Comparison of ENCODE assay signal across 8 cellular contexts in the genomic region with DNA sequence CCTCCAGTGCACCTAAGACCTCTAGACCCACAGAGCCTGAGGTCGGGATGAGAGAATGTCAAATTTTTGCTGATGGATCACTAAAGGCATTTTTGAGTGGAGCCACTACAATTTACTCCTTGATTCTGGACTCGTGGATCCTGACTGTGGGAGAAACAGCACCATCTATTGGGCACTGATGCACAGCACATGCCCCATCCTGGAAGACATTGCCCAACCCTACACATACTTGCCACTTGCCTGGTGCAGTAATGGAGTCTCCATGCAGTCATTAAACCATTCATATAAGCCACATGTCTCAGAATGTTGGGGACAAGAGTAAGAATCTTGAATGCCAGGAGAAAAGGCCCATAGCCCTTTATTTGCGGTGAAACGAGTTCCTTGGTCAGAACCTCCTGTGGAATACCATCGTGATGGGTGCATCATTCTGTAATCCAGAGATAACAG.
DNase-seq lines count a peak whose midpoint lies in the region; ATAC-seq and TF ChIP-seq lines count a peak whose summit lies in the region.

No MANE protein-coding gene starts in this region.

- no peaks in the 10 kb centered on the region for H3K9me3 Mint-ChIP-seq in activated T-cell treated with anti-CD3 and anti-CD28 coated beads, Interleukin-2, amount 50 U/mL, for 72 hours

- H3K36me3 ChIP-seq in psoas muscle (ENCODE audit: insufficient read depth in 1 of 2, low read depth in 1 of 2) = no peaks in the 10 kb centered on the region

- intact Hi-C loops in head of caudate nucleus (cut with DNase I) = no loop called here
- intact Hi-C loops in psoas muscle (cut with DNase I) = no loop called here

- H3K4me1 Mint-ChIP-seq in activated T-cell treated with anti-CD3 and anti-CD28 coated beads, Interleukin-2, amount 50 U/mL, for 72 hours (ENCODE audit: low read depth) = peaks cover 9% of the 10 kb centered on the region

- no peaks in the 10 kb centered on the region for H3K9me3 ChIP-seq in psoas muscle

- no peaks in the 10 kb centered on the region for H3K4me1 ChIP-seq in psoas muscle

- H3K4me3 Mint-ChIP-seq in activated T-cell treated with anti-CD3 and anti-CD28 coated beads, Interleukin-2, amount 50 U/mL, for 72 hours = no peak overlapping the region

- no peak overlapping the region for H3K27ac ChIP-seq in psoas muscle

- no peaks in the 10 kb centered on the region for H3K27me3 Mint-ChIP-seq in activated T-cell treated with anti-CD3 and anti-CD28 coated beads, Interleukin-2, amount 50 U/mL, for 72 hours (ENCODE audit: low read depth)

- H3K27ac Mint-ChIP-seq in activated T-cell treated with anti-CD3 and anti-CD28 coated beads, Interleukin-2, amount 50 U/mL, for 72 hours = no peak overlapping the region

- WGBS in psoas muscle, 3 donors = 51 to 59% (median 57%) methylated on average over 5 of the region's 5 CpGs

- H3K27me3 ChIP-seq in psoas muscle (ENCODE audit: insufficient read depth in 3 of 3, low read length in 2 of 3) = peaks cover 0 to 20% (median 0%) of the 10 kb centered on the region in 3 donors

- DNase-seq in A172 (ENCODE audit: low spot score) (peak; percentile 34), ELR (ENCODE audit: low read depth) (peak; percentile 44), NCI-H1694 treated with DMSO at 0.1 percent for 48 hours (lab: John Stamatoyannopoulos, UW) (peak; percentile 35), head of caudate nucleus (peak in 40 of 42 donors; percentile 10 to 82 (median 60)), psoas muscle (peak in 1 of 2 donors; percentile 24)
- peak; percentile 18 for DNase-seq in activated T-cell treated with anti-CD3 and anti-CD28 coated beads, Interleukin-2, amount 50 U/mL, for 72 hours

- peak; percentile 47 for TF ChIP-seq CTCF in psoas muscle (IDR thresholded peaks at IDR 0.05)

- H3K36me3 Mint-ChIP-seq in activated T-cell treated with anti-CD3 and anti-CD28 coated beads, Interleukin-2, amount 50 U/mL, for 72 hours (ENCODE audit: insufficient read depth in 2 of 2) = no peaks in the 10 kb centered on the region

- H3K4me3 ChIP-seq in psoas muscle = no peak overlapping the region

- peak; percentile 51 to 59 for ATAC-seq in activated T-cell treated with anti-CD3 and anti-CD28 coated beads, Interleukin-2, amount 50 U/mL, for 72 hours (replicated peaks in 1 of 2)
- ATAC-seq in psoas muscle (peak; percentile 61 to 80 (median 74)), GM18867 (IDR thresholded peaks at IDR 0.05; ENCODE audit: unreplicated experiment) (no peak), GM18873 (IDR thresholded peaks at IDR 0.05; ENCODE audit: low FRiP score, unreplicated experiment) (no peak)

Comparison
In these comparisons a context has a peak if more than half of its experiments do, and no peak if none do; other contexts are left out.
1. ATAC-seq: peak in activated T-cell treated with anti-CD3 and anti-CD28 coated beads, Interleukin-2, amount 50 U/mL, for 72 hours (2 of 2) and psoas muscle (4 of 4); none in GM18867 (single experiment) and GM18873 (single experiment).